ENCODE assay signal across 27 cellular contexts in genomic region chr14:103050935-103051334, GRCh38. TPM values are rescaled to one million over a fixed set of nuclear protein-coding genes. Genes with fewer than 3 reads are reported as not detected.
"Had no signal": no experiment of that assay in that cellular context is flagged by ENCODE, and none has a peak within 500 bp of the region (broad histone marks: within the 10 kb centered on the region; RNA-seq: fewer than 3 reads in every experiment).

No MANE protein-coding gene starts in this region.

- H3K27ac Mint-ChIP-seq: endodermal cell; naive thymus-derived CD8-positive, alpha-beta T cell; nephron progenitor cell; stimulated activated naive B cell treated with anti-CD40 and anti-IgM and Interleukin-4, amounts not matched to agents 10 μg/mL and 1 μg/mL and 100 μg/mL, for 72 hours; stimulated activated naive CD8-positive, alpha-beta T cell treated with anti-CD3 and anti-CD28 coated beads, Interleukin-15, Interleukin-2, amounts not matched to agents 100 ng/mL and 50 ng/mL, for 24 hours had no signal

- H3K27ac ChIP-seq: epithelial cell of prostate, left ventricle myocardium inferior, lower lobe of right lung, psoas muscle, skin epidermis, spleen, thoracic aorta, tibial nerve, vagina had no signal

- H3K9me3 ChIP-seq: gastrocnemius medialis, left ventricle myocardium inferior, lower lobe of right lung, psoas muscle, spleen, thoracic aorta, tibial nerve, vagina had no signal

- H3K4me3 ChIP-seq: gastrocnemius medialis, left ventricle myocardium inferior, lower lobe of right lung, psoas muscle, skin epidermis, spleen, thoracic aorta, tibial nerve, vagina had no signal

- H3K27me3 ChIP-seq: gastrocnemius medialis, tibial nerve, vagina had no signal

- DNase-seq: cortex of kidney; endodermal cell; foreskin fibroblast; gastrocnemius medialis; kidney; left ventricle myocardium inferior; lower lobe of right lung; naive thymus-derived CD8-positive, alpha-beta T cell; nephron progenitor cell; nucleus accumbens; psoas muscle; right cardiac atrium; stimulated activated CD4-positive, alpha-beta T cell treated with anti-CD3 and anti-CD28 coated beads, Interleukin-2, amount 100 ng/mL, for 48 hours; stimulated activated naive B cell treated with anti-CD40 and anti-IgM and Interleukin-4, amounts not matched to agents 10 μg/mL and 1 μg/mL and 100 μg/mL, for 72 hours had no signal

- H3K9me3 Mint-ChIP-seq: endodermal cell; naive thymus-derived CD8-positive, alpha-beta T cell; nephron progenitor cell; stimulated activated naive B cell treated with anti-CD40 and anti-IgM and Interleukin-4, amounts not matched to agents 10 μg/mL and 1 μg/mL and 100 μg/mL, for 72 hours; stimulated activated naive CD8-positive, alpha-beta T cell treated with anti-CD3 and anti-CD28 coated beads, Interleukin-15, Interleukin-2, amounts not matched to agents 100 ng/mL and 50 ng/mL, for 24 hours had no signal

- H3K4me3 Mint-ChIP-seq: endodermal cell; naive thymus-derived CD8-positive, alpha-beta T cell; nephron progenitor cell; stimulated activated naive B cell treated with anti-CD40 and anti-IgM and Interleukin-4, amounts not matched to agents 10 μg/mL and 1 μg/mL and 100 μg/mL, for 72 hours; stimulated activated naive CD8-positive, alpha-beta T cell treated with anti-CD3 and anti-CD28 coated beads, Interleukin-15, Interleukin-2, amounts not matched to agents 100 ng/mL and 50 ng/mL, for 24 hours had no signal

- H3K36me3 ChIP-seq: gastrocnemius medialis, left ventricle myocardium inferior, spleen, thoracic aorta, vagina had no signal

- H3K36me3 Mint-ChIP-seq: naive thymus-derived CD8-positive, alpha-beta T cell had no signal

- ATAC-seq: esophagus mucosa; gastrocnemius medialis; lower lobe of right lung; naive thymus-derived CD8-positive, alpha-beta T cell; psoas muscle; right cardiac atrium; stimulated activated naive B cell treated with anti-CD40 and anti-IgM and Interleukin-4, amounts not matched to agents 10 μg/mL and 1 μg/mL and 100 μg/mL, for 72 hours had no signal

- H3K27me3 Mint-ChIP-seq: stimulated activated naive B cell treated with anti-CD40 and anti-IgM and Interleukin-4, amounts not matched to agents 10 μg/mL and 1 μg/mL and 100 μg/mL, for 72 hours had no signal

RNA-seq across cellular contexts. Expression of gene LBHD2, which starts 33.1 kb away (rescaled TPM):
- total RNA-seq: dermis microvascular lymphatic vessel endothelial cell; endodermal cell; esophagus mucosa; gastrocnemius medialis; glomerular endothelial cell; kidney; left ventricle myocardium inferior; lower lobe of right lung; naive thymus-derived CD8-positive, alpha-beta T cell; osteocyte; psoas muscle; renal cortical epithelial cell; right cardiac atrium; spleen; thoracic aorta; tibial nerve; ureter; vagina had no signal
- polyA plus RNA-seq: naive thymus-derived CD8-positive, alpha-beta T cell; psoas muscle; right cardiac atrium had no signal

RNA-seq across cellular contexts. Expression of gene EXOC3L4, which starts 43.6 kb away (rescaled TPM):
- total RNA-seq: dermis microvascular lymphatic vessel endothelial cell; glomerular endothelial cell; naive thymus-derived CD8-positive, alpha-beta T cell; thoracic aorta had no signal
- polyA plus RNA-seq: naive thymus-derived CD8-positive, alpha-beta T cell had no signal
